ENCODE assay signal across 26 cellular contexts in the genomic region with DNA sequence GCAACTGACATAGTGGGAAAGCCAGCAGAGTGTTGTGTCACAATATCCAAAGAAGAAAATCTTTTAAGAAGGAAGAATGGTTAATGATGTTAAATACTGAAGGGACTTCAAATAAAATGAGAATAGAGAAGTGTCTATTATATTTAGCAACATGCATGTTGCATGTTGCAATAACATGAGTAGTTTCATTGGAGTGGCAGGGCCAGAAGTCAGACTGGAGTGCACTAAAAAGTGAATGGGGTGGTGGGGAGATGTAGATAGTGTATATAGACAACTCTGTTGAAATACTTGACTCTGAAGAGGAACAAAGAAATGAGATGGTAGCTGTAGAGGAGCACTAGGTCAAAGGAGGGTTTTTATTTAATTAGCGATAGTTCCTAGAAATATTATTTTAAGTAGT. TPM values are rescaled to one million over a fixed set of nuclear protein-coding genes. Genes with fewer than 3 reads are reported as not detected.
"Had no signal": no experiment of that assay in that cellular context is flagged by ENCODE, and none has a peak within 500 bp of the region (broad histone marks: within the 10 kb centered on the region; RNA-seq: fewer than 3 reads in every experiment).

No MANE protein-coding gene starts in this region.

- ATAC-seq: activated CD8-positive, alpha-beta memory T cell treated with anti-CD3 and anti-CD28 coated beads, Interleukin-2, amount 10 ng/mL, durations not matched to agents 7 days and 5 days; activated T-helper 17 cell treated with anti-CD3 and anti-CD28 coated beads, Interleukin-2, amount 50 U/mL, for 72 hours; foreskin keratinocyte; lower lobe of right lung; natural killer cell treated with Interleukin-12 subunit alpha and Interleukin-12 subunit beta and Interleukin-15 and Interleukin-18, amount 100 ng/mL, for 72 hours; pancreas; sciatic nerve; stimulated activated memory B cell treated with anti-CD40 and anti-IgM and Interleukin-4, amounts not matched to agents 10 μg/mL and 1 μg/mL and 100 μg/mL, for 72 hours; WTC11 had no signal

- H3K9me3 ChIP-seq: colonic mucosa, lower lobe of right lung, neutrophil, pancreas, testis had no signal

- H3K4me3 Mint-ChIP-seq: activated CD4-positive, alpha-beta memory T cell treated with anti-CD3 and anti-CD28 coated beads, Interleukin-2, amount 10 ng/mL, durations not matched to agents 7 days and 5 days; activated CD8-positive, alpha-beta memory T cell treated with anti-CD3 and anti-CD28 coated beads, Interleukin-2, amount 10 ng/mL, durations not matched to agents 7 days and 5 days; activated T-helper 17 cell treated with anti-CD3 and anti-CD28 coated beads, Interleukin-2, amount 50 U/mL, for 72 hours; endodermal cell; natural killer cell treated with Interleukin-12 subunit alpha and Interleukin-12 subunit beta and Interleukin-15 and Interleukin-18, amount 100 ng/mL, for 72 hours; stimulated activated memory B cell treated with anti-CD40 and anti-IgM and Interleukin-4, amounts not matched to agents 10 μg/mL and 1 μg/mL and 100 μg/mL, for 72 hours; type B pancreatic cell; WTC11 had no signal

- H3K4me1 Mint-ChIP-seq: activated CD4-positive, alpha-beta memory T cell treated with anti-CD3 and anti-CD28 coated beads, Interleukin-2, amount 10 ng/mL, durations not matched to agents 7 days and 5 days; activated CD8-positive, alpha-beta memory T cell treated with anti-CD3 and anti-CD28 coated beads, Interleukin-2, amount 10 ng/mL, durations not matched to agents 7 days and 5 days; activated T-helper 17 cell treated with anti-CD3 and anti-CD28 coated beads, Interleukin-2, amount 50 U/mL, for 72 hours; stimulated activated memory B cell treated with anti-CD40 and anti-IgM and Interleukin-4, amounts not matched to agents 10 μg/mL and 1 μg/mL and 100 μg/mL, for 72 hours had no signal

- H3K36me3 Mint-ChIP-seq: activated CD8-positive, alpha-beta memory T cell treated with anti-CD3 and anti-CD28 coated beads, Interleukin-2, amount 10 ng/mL, durations not matched to agents 7 days and 5 days; natural killer cell treated with Interleukin-12 subunit alpha and Interleukin-12 subunit beta and Interleukin-15 and Interleukin-18, amount 100 ng/mL, for 72 hours; stimulated activated memory B cell treated with anti-CD40 and anti-IgM and Interleukin-4, amounts not matched to agents 10 μg/mL and 1 μg/mL and 100 μg/mL, for 72 hours; type B pancreatic cell; WTC11 had no signal

- H3K27ac Mint-ChIP-seq: activated CD4-positive, alpha-beta memory T cell treated with anti-CD3 and anti-CD28 coated beads, Interleukin-2, amount 10 ng/mL, durations not matched to agents 7 days and 5 days; activated CD8-positive, alpha-beta memory T cell treated with anti-CD3 and anti-CD28 coated beads, Interleukin-2, amount 10 ng/mL, durations not matched to agents 7 days and 5 days; activated T-helper 17 cell treated with anti-CD3 and anti-CD28 coated beads, Interleukin-2, amount 50 U/mL, for 72 hours; endodermal cell; natural killer cell treated with Interleukin-12 subunit alpha and Interleukin-12 subunit beta and Interleukin-15 and Interleukin-18, amount 100 ng/mL, for 72 hours; stimulated activated memory B cell treated with anti-CD40 and anti-IgM and Interleukin-4, amounts not matched to agents 10 μg/mL and 1 μg/mL and 100 μg/mL, for 72 hours; type B pancreatic cell; WTC11 had no signal

- H3K27me3 ChIP-seq: brain microvascular endothelial cell, colonic mucosa, foreskin keratinocyte, hepatocyte, neutrophil, pancreas, testis had no signal

- H3K4me1 ChIP-seq: colonic mucosa, foreskin keratinocyte, lower lobe of right lung, pancreas, spleen, testis had no signal

- H3K36me3 ChIP-seq: brain microvascular endothelial cell, colonic mucosa, lower lobe of right lung, neutrophil, pancreas, spleen had no signal

- H3K9me3 Mint-ChIP-seq: activated CD4-positive, alpha-beta memory T cell treated with anti-CD3 and anti-CD28 coated beads, Interleukin-2, amount 10 ng/mL, durations not matched to agents 7 days and 5 days; activated T-helper 17 cell treated with anti-CD3 and anti-CD28 coated beads, Interleukin-2, amount 50 U/mL, for 72 hours; natural killer cell treated with Interleukin-12 subunit alpha and Interleukin-12 subunit beta and Interleukin-15 and Interleukin-18, amount 100 ng/mL, for 72 hours; type B pancreatic cell; WTC11 had no signal

- DNase-seq: activated CD4-positive, alpha-beta memory T cell treated with anti-CD3 and anti-CD28 coated beads, Interleukin-2, amount 10 ng/mL, durations not matched to agents 7 days and 5 days; activated CD4-positive, alpha-beta T cell treated with anti-CD3 and anti-CD28 coated beads for 4 hours; activated CD8-positive, alpha-beta memory T cell treated with anti-CD3 and anti-CD28 coated beads, Interleukin-2, amount 10 ng/mL, durations not matched to agents 7 days and 5 days; activated naive CD4-positive, alpha-beta T cell treated with Interleukin-2 at 50 U/mL for 16 hours; activated T-cell treated with anti-CD3 and anti-CD28 coated beads, Interleukin-2, amount 50 U/mL, for 1 hour; anterior cingulate cortex; brain microvascular endothelial cell; central memory CD4-positive, alpha-beta T cell; colonic mucosa; endodermal cell; foreskin keratinocyte; lower lobe of right lung; pancreas; spleen; stimulated activated CD4-positive, alpha-beta T cell treated with anti-CD3 and anti-CD28 coated beads, Interleukin-4, amount 100 ng/mL, for 4 hours; testis had no signal

- H3K27ac ChIP-seq: brain microvascular endothelial cell, colonic mucosa, epithelial cell of prostate, foreskin keratinocyte, hepatocyte, lower lobe of right lung, neutrophil, pancreas, spleen, testis had no signal

- H3K4me3 ChIP-seq: colonic mucosa, hepatocyte, lower lobe of right lung, pancreas, spleen, testis had no signal

- H3K27me3 Mint-ChIP-seq: activated CD4-positive, alpha-beta memory T cell treated with anti-CD3 and anti-CD28 coated beads, Interleukin-2, amount 10 ng/mL, durations not matched to agents 7 days and 5 days; activated CD8-positive, alpha-beta memory T cell treated with anti-CD3 and anti-CD28 coated beads, Interleukin-2, amount 10 ng/mL, durations not matched to agents 7 days and 5 days; activated T-helper 17 cell treated with anti-CD3 and anti-CD28 coated beads, Interleukin-2, amount 50 U/mL, for 72 hours; stimulated activated memory B cell treated with anti-CD40 and anti-IgM and Interleukin-4, amounts not matched to agents 10 μg/mL and 1 μg/mL and 100 μg/mL, for 72 hours; type B pancreatic cell had no signal

RNA-seq across cellular contexts. Expression of a gene that starts 31.3 kb away (rescaled TPM):
- total RNA-seq: activated CD4-positive, alpha-beta memory T cell treated with anti-CD3 and anti-CD28 coated beads, Interleukin-2, amount 10 ng/mL, durations not matched to agents 7 days and 5 days; activated CD8-positive, alpha-beta memory T cell treated with anti-CD3 and anti-CD28 coated beads, Interleukin-2, amount 10 ng/mL, durations not matched to agents 7 days and 5 days; activated T-helper 17 cell treated with anti-CD3 and anti-CD28 coated beads, Interleukin-2, amount 50 U/mL, for 72 hours; colonic mucosa; lower lobe of right lung; natural killer cell treated with Interleukin-12 subunit alpha and Interleukin-12 subunit beta and Interleukin-15 and Interleukin-18, amount 100 ng/mL, for 72 hours; spleen; T-helper 2 cell treated with Interferon-gamma antibody and Interleukin-4, amounts not matched to agents 100 ng/mL and 5 ng/mL, for 36 hours had no signal
- polyA plus RNA-seq: spleen had no signal
